1 cellular context compared by ENCODE assay signal in the genomic region with DNA sequence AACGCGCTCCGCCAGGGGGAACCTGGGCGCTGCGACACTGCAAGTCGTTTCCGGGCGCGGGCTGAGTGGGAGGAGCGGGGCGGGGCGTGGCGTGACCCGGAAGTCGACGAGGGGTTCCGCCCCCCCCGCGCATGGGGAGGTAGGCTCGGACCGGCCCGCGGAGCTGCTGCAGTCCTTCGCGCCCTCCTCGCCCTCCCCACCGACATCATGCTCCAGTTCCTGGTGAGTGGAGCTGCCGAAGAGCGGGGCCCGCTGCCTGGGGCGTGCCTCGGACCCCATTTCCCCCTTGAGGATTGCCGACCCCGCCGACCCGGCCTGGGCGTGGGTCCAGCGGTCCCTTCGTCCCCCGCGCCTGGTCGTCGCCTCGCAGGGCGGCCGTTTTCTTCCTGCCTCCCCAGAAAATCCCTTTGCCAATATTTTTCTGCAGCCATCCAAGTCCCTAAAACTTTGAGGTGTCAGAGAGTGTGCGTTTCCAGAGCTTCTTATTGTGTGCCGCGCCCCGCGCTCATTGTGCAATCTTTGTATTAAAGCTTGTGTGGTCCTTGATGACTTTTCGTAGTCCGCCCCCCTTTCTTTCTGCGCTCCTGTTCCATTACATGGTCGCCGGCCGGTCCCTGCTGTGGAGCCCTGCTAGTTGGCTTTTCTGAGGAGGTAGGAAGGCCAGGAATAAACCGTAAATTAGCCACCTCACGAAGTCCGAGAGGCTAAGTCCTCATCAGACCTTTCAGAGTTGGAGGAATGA.
TF ChIP-seq lines count a peak whose summit lies in the region.

A gene (plus strand): TSS at position 142 of the 742 bp plus-strand sequence.

TF ChIP-seq in A549, 52 proteins besides CTCF, POLR2A, EP300 and RAD21 (continued from another document):
- TF ChIP-seq, protein P1, sequence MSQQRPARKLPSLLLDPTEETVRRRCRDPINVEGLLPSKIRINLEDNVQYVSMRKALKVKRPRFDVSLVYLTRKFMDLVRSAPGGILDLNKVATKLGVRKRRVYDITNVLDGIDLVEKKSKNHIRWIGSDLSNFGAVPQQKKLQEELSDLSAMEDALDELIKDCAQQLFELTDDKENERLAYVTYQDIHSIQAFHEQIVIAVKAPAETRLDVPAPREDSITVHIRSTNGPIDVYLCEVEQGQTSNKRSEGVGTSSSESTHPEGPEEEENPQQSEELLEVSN (IDR thresholded peaks at IDR 0.05; ENCODE audit: borderline replicate concordance, low read depth) = no peak; the same call in 1 of the 2 replicates
- TF ChIP-seq, protein P2, sequence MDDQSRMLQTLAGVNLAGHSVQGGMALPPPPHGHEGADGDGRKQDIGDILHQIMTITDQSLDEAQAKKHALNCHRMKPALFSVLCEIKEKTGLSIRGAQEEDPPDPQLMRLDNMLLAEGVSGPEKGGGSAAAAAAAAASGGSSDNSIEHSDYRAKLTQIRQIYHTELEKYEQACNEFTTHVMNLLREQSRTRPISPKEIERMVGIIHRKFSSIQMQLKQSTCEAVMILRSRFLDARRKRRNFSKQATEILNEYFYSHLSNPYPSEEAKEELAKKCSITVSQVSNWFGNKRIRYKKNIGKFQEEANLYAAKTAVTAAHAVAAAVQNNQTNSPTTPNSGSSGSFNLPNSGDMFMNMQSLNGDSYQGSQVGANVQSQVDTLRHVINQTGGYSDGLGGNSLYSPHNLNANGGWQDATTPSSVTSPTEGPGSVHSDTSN (IDR thresholded peaks at IDR 0.05) = no peak
- TF ChIP-seq EHMT2 (IDR thresholded peaks at IDR 0.05; ENCODE audit: low read depth) (no peak), CBX8 (IDR thresholded peaks at IDR 0.05) (no peak), EHF (CRISPR knock-in tag; IDR thresholded peaks at IDR 0.05) (no peak), NPAS2 (CRISPR knock-in tag; IDR thresholded peaks at IDR 0.05; ENCODE audit: borderline replicate concordance) (no peak), ESRRA (IDR thresholded peaks at IDR 0.05; ENCODE audit: borderline replicate concordance, low read length) (no peak; the same call in 1 of the 2 replicates), MYC (IDR thresholded peaks at IDR 0.05; ENCODE audit: borderline replicate concordance, low read length) (peak; percentile 88; the same call in 1 of the 2 replicates), HOXA7 (CRISPR knock-in tag; IDR thresholded peaks at IDR 0.05) (no peak), ZFP36 (IDR thresholded peaks at IDR 0.05; ENCODE audit: borderline replicate concordance, partially characterized antibody) (no peak), HDAC2 (IDR thresholded peaks at IDR 0.05) (no peak), NR3C1 (IDR thresholded peaks at IDR 0.05) (no peak), HEYL (CRISPR knock-in tag; IDR thresholded peaks at IDR 0.05) (no peak), FOXS1 (CRISPR knock-in tag; IDR thresholded peaks at IDR 0.05) (no peak), RNF2 (IDR thresholded peaks at IDR 0.05; ENCODE audit: borderline replicate concordance, low read depth) (no peak), KDM5A (IDR thresholded peaks at IDR 0.05) (peak; percentile 60), FOSB (CRISPR knock-in tag; IDR thresholded peaks at IDR 0.05) (no peak), KDM1A (IDR thresholded peaks at IDR 0.05; ENCODE audit: low read depth) (no peak), TP53 (CRISPR knock-in tag; IDR thresholded peaks at IDR 0.05) (0 out of 2 replicates have a peak, but pooled peaks have one; percentile 13), SMC3 (IDR thresholded peaks at IDR 0.05) (peak; percentile 52; the same call in 2 of the 3 replicates), SREBF2 (IDR thresholded peaks at IDR 0.05) (no peak), NFE2L2 (conservative IDR thresholded peaks at IDR 0.05; ENCODE audit: low read length) (no peak), GATA3 (IDR thresholded peaks at IDR 0.05; ENCODE audit: borderline replicate concordance) (peak; percentile 21; the same call in 1 of the 2 replicates), CEBPB (IDR thresholded peaks at IDR 0.05) (peak; percentile 80 to 86), HOXB5 (CRISPR knock-in tag; IDR thresholded peaks at IDR 0.05) (no peak), CHD2 (IDR thresholded peaks at IDR 0.05; ENCODE audit: low read length, partially characterized antibody) (no peak), FOSL2 (IDR thresholded peaks at IDR 0.05) (no peak), FOSL2 (CRISPR knock-in tag; IDR thresholded peaks at IDR 0.05) (no peak; the same call in 1 of the 2 replicates)
- TF ChIP-seq, protein P3, sequence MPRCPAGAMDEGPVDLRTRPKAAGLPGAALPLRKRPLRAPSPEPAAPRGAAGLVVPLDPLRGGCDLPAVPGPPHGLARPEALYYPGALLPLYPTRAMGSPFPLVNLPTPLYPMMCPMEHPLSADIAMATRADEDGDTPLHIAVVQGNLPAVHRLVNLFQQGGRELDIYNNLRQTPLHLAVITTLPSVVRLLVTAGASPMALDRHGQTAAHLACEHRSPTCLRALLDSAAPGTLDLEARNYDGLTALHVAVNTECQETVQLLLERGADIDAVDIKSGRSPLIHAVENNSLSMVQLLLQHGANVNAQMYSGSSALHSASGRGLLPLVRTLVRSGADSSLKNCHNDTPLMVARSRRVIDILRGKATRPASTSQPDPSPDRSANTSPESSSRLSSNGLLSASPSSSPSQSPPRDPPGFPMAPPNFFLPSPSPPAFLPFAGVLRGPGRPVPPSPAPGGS (IDR thresholded peaks at IDR 0.05) = peak; percentile 81; the same call in 2 of the 3 replicates
- TF ChIP-seq, protein P4, sequence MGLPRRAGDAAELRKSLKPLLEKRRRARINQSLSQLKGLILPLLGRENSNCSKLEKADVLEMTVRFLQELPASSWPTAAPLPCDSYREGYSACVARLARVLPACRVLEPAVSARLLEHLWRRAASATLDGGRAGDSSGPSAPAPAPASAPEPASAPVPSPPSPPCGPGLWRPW (IDR thresholded peaks at IDR 0.05) = no peak
- TF ChIP-seq, protein P5, sequence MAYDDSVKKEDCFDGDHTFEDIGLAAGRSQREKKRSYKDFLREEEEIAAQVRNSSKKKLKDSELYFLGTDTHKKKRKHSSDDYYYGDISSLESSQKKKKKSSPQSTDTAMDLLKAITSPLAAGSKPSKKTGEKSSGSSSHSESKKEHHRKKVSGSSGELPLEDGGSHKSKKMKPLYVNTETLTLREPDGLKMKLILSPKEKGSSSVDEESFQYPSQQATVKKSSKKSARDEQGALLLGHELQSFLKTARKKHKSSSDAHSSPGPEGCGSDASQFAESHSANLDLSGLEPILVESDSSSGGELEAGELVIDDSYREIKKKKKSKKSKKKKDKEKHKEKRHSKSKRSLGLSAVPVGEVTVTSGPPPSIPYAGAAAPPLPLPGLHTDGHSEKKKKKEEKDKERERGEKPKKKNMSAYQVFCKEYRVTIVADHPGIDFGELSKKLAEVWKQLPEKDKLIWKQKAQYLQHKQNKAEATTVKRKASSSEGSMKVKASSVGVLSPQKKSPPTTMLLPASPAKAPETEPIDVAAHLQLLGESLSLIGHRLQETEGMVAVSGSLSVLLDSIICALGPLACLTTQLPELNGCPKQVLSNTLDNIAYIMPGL (CRISPR knock-in tag; IDR thresholded peaks at IDR 0.05; ENCODE audit: borderline replicate concordance) = no peak
- TF ChIP-seq, protein P6, sequence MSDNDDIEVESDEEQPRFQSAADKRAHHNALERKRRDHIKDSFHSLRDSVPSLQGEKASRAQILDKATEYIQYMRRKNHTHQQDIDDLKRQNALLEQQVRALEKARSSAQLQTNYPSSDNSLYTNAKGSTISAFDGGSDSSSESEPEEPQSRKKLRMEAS (IDR thresholded peaks at IDR 0.05) = peak; percentile 96
- TF ChIP-seq, protein P7, sequence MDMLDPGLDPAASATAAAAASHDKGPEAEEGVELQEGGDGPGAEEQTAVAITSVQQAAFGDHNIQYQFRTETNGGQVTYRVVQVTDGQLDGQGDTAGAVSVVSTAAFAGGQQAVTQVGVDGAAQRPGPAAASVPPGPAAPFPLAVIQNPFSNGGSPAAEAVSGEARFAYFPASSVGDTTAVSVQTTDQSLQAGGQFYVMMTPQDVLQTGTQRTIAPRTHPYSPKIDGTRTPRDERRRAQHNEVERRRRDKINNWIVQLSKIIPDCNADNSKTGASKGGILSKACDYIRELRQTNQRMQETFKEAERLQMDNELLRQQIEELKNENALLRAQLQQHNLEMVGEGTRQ (IDR thresholded peaks at IDR 0.05) = 0 out of 2 replicates have a peak, but pooled peaks have one; percentile 1
